ENCODE assay signal across 8 cellular contexts in genomic region chr9:136943291-136944093, GRCh38. TPM values are rescaled to one million over a fixed set of nuclear protein-coding genes. Genes with fewer than 3 reads are reported as not detected.
DNase-seq lines count a peak whose midpoint lies in the region; ATAC-seq and TF ChIP-seq lines count a peak whose summit lies in the region.

No MANE protein-coding gene starts in this region.

- H3K9me3 ChIP-seq in colonic mucosa (no peaks in the 10 kb centered on the region), mesodermal cell (ENCODE audit: control insufficient read depth, low read length) (no peaks in the 10 kb centered on the region), upper lobe of left lung (no peaks in the 10 kb centered on the region)

- H3K9ac ChIP-seq in colonic mucosa (ENCODE audit: low read depth in 2 of 2, low read length in 2 of 2): peak overlapping the region; percentile 84 to 93

- peaks cover 26% of the 10 kb centered on the region for H3K36me3 ChIP-seq in colonic mucosa
- peaks cover 46% of the 10 kb centered on the region for H3K36me3 ChIP-seq in mesodermal cell (ENCODE audit: control insufficient read depth, insufficient read depth, low read length)
- H3K36me3 ChIP-seq in upper lobe of left lung: peaks cover 18 to 45% (median 40%) of the 10 kb centered on the region in 4 donors

- 38 to 40% methylated on average over 43 to 47 of the region's 51 CpGs for WGBS in mesodermal cell (ENCODE audit: insufficient coverage in 2 of 2), 2 experiments
- WGBS in upper lobe of left lung, 2 donors: 0% methylated on average over 13 of the region's 51 CpGs; no CpG with 5 or more reads in 1 of the 2 donors

- POLR2A ChIA-PET in RWPE1 (lab: Yijun Ruan, JAX; ENCODE audit: low non-redundant PET): interaction anchor here (0.6 to 0.7 kb wide), 2 partner anchors 13 to 189 kb away, joined by 4 to 6 read pairs; no protein-coding TSS in a partner anchor

- peak; percentile 27 for ATAC-seq in HG02885 (IDR thresholded peaks at IDR 0.05; ENCODE audit: poor library complexity, unreplicated experiment)
- peak in 1 of 2 donors; percentile 7 for ATAC-seq in upper lobe of left lung (ENCODE audit: low FRiP score in 2 of 2)

- peak overlapping the region; percentile 99 for H3K4me3 ChIP-seq in colonic mucosa
- peak overlapping the region; percentile 82 for H3K4me3 ChIP-seq in mesodermal cell (ENCODE audit: extremely low read depth, insufficient read depth, low read length, poor library complexity, severe bottlenecking)
- H3K4me3 ChIP-seq in upper lobe of left lung: peak overlapping the region; percentile 72 to 98 (median 90)

- TF ChIP-seq CTCF in RWPE1 (conservative IDR thresholded peaks at IDR 0.05; ENCODE audit: low read depth) (no peak), colonic mucosa (IDR thresholded peaks at IDR 0.05) (no peak), upper lobe of left lung (IDR thresholded peaks at IDR 0.05) (no peak)

- CTCF ChIA-PET in RWPE1 (lab: Yijun Ruan, JAX): interaction anchor here (0.6 to 5.9 kb wide), 15 partner anchors 13 to 313 kb away, joined by 3 to 97 read pairs (median 3); partner anchors contain the start of gene LCNL1

- TF ChIP-seq EP300 in upper lobe of left lung (IDR thresholded peaks at IDR 0.05): no peak

- intact Hi-C loops in colonic mucosa (cut with DNase I): loop anchor here (2.0 kb wide), 1 partner anchor 85 kb away; the partner anchor contains the start of gene ABCA2

- DNase-seq in activated effector memory CD4-positive, alpha-beta T cell treated with anti-CD3 and anti-CD28 coated beads, Interleukin-2, amount 50 U/mL, for 16 hours: peak; percentile 79
- DNase-seq in activated effector memory CD4-positive, alpha-beta T cell treated with Interleukin-2 at 50 U/mL for 16 hours: no peak
- DNase-seq in RWPE1 (ENCODE audit: low spot score): peak; percentile 76
- no peak for DNase-seq in colonic mucosa
- peak; percentile 35 to 82 for DNase-seq in upper lobe of left lung
- no peak for DNase-seq in KG1 (lab: John Stamatoyannopoulos, UW)

- H3K27ac ChIP-seq in RWPE1 (peak overlapping the region; percentile 89), colonic mucosa (peak overlapping the region; percentile 87), mesodermal cell (ENCODE audit: low read depth, low read length, severe bottlenecking) (no peak overlapping the region), upper lobe of left lung (peak overlapping the region; percentile 89 to 96 (median 92))

- H3K4me1 ChIP-seq in colonic mucosa: peaks cover 10% of the 10 kb centered on the region
- peaks cover 4% of the 10 kb centered on the region for H3K4me1 ChIP-seq in mesodermal cell (ENCODE audit: control insufficient read depth, insufficient read depth, low read length, poor library complexity, severe bottlenecking)
- H3K4me1 ChIP-seq in upper lobe of left lung: peaks cover 22 to 49% (median 26%) of the 10 kb centered on the region in 4 donors

- TF ChIP-seq POLR2A in upper lobe of left lung (IDR thresholded peaks at IDR 0.05): no peak

- H3K27me3 ChIP-seq in colonic mucosa: no peaks in the 10 kb centered on the region
- no peaks in the 10 kb centered on the region for H3K27me3 ChIP-seq in upper lobe of left lung

RNA-seq across cellular contexts. Expression of gene FBXW5, which starts 1.0 kb away (rescaled TPM):
- 100 to 1,000 TPM; 162 to 174 TPM for total RNA-seq in colonic mucosa
- polyA plus RNA-seq in mesodermal cell (2013, experiment 1 of 2): 65.1 TPM
- polyA plus RNA-seq in mesodermal cell (2013, experiment 2 of 2): 57.7 TPM
- total RNA-seq in upper lobe of left lung: 100 to 1,000 TPM in 5 of 6 donors, 10 to 100 TPM in 1; 93.3 to 191 (median 153) TPM

RNA-seq across cellular contexts. Expression of gene C8G, which starts 1.6 kb away (rescaled TPM):
- total RNA-seq in colonic mucosa: 10 to 100 TPM in 1 of 2 donors, 1 to 10 TPM in 1; 5.3 to 11.9 TPM
- 1.1 TPM for polyA plus RNA-seq in mesodermal cell (2013, experiment 1 of 2)
- polyA plus RNA-seq in mesodermal cell (2013, experiment 2 of 2): not detected
- 1 to 10 TPM in 3 of 6 donors, not detected in 3; 1.8 to 4.4 (median 2.1) TPM for total RNA-seq in upper lobe of left lung

RNA-seq across cellular contexts. Expression of gene LCN12, which starts 8.6 kb away (rescaled TPM):
- 1 to 10 TPM; 6.5 to 8.6 TPM for total RNA-seq in colonic mucosa
- not detected for polyA plus RNA-seq in mesodermal cell (2013, experiment 1 of 2)
- not detected for polyA plus RNA-seq in mesodermal cell (2013, experiment 2 of 2)
- 1 to 10 TPM in 4 of 6 donors, under 1 TPM in 1, not detected in 1; 0.89 to 5.2 (median 2.3) TPM for total RNA-seq in upper lobe of left lung

RNA-seq across cellular contexts. Expression of gene PTGDS, which starts 33.8 kb away (rescaled TPM):
- total RNA-seq in colonic mucosa: 10 to 100 TPM; 15.9 to 26.1 TPM
- polyA plus RNA-seq in mesodermal cell (2013, experiment 1 of 2): 3.3 TPM
- 1.4 TPM for polyA plus RNA-seq in mesodermal cell (2013, experiment 2 of 2)
- total RNA-seq in upper lobe of left lung: 100 to 1,000 TPM in 5 of 6 donors, 10 to 100 TPM in 1; 31.7 to 395 (median 246) TPM

RNA-seq across cellular contexts. Expression of gene LCNL1, which starts 39.3 kb away (rescaled TPM):
- total RNA-seq in colonic mucosa: not detected
- polyA plus RNA-seq in mesodermal cell (2013, experiment 1 of 2): 0.77 TPM
- 0.15 TPM for polyA plus RNA-seq in mesodermal cell (2013, experiment 2 of 2)
- total RNA-seq in upper lobe of left lung: 1 to 10 TPM in 4 of 6 donors, under 1 TPM in 1, not detected in 1; 0.61 to 6.3 (median 1.8) TPM

Comparison
In these comparisons a context has a peak if more than half of its experiments do, and no peak if none do; other contexts are left out.
1. DNase-seq: peak in activated effector memory CD4-positive, alpha-beta T cell treated with anti-CD3 and anti-CD28 coated beads, Interleukin-2, amount 50 U/mL, for 16 hours (single experiment), RWPE1 (single experiment) and upper lobe of left lung (2 of 2); none in activated effector memory CD4-positive, alpha-beta T cell treated with Interleukin-2 at 50 U/mL for 16 hours (single experiment), colonic mucosa (single experiment) and KG1 (single experiment).
2. Peak in every context shown above with its lines, with median percentiles within 50 percentile points of each other: H3K4me3 ChIP-seq.